23 cellular contexts compared by ENCODE assay signal in the genomic region with DNA sequence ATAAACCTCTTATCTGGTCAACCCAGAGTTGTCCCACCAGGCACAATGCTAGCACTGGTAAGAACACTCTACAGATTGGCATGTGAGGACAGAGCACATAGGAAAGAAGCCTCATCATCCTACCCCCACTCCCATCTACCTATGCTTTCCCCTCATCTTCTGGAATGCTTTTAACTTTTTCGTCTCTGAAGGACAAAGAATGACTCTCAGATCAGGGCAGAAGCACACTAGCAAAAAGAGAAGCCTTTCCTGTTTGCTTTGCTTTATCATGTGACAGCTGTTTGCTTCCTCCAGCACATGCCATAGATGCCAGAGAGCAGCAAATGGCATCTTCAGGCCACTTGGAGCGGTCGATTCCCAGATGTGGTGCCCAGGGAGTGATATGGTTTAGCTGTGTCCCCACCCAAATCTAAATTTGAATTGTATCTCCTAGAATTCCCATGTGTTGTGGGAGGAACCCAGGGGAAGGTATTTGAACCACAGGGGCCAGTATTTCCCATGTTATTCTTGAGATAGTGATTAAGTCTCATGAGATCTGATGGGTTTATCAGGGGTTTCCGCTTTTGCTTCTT.
"Had no signal": no experiment of that assay in that cellular context is flagged by ENCODE, and none has a peak within 500 bp of the region (broad histone marks: within the 10 kb centered on the region; RNA-seq: fewer than 3 reads in every experiment).

No MANE protein-coding gene starts in this region.

- H3K4me3 Mint-ChIP-seq: activated CD4-positive, alpha-beta T cell treated with anti-CD3 and anti-CD28 coated beads, Interleukin-2, amount 10 ng/mL, durations not matched to agents 7 days and 5 days; activated naive CD4-positive, alpha-beta T cell treated with anti-CD3 and anti-CD28 coated beads, Interleukin-2, amount 10 ng/mL, durations not matched to agents 7 days and 5 days; activated naive CD8-positive, alpha-beta T cell treated with anti-CD3 and anti-CD28 coated beads, Interleukin-2, amount 50 U/mL, for 24 hours; brain; naive B cell; neural progenitor cell had no signal

- H3K36me3 Mint-ChIP-seq: activated naive CD4-positive, alpha-beta T cell treated with anti-CD3 and anti-CD28 coated beads, Interleukin-2, amount 10 ng/mL, durations not matched to agents 7 days and 5 days; brain; naive B cell; neural progenitor cell had no signal

- H3K27me3 ChIP-seq: neural progenitor cell, thyroid gland, uterus had no signal

- H2AFZ ChIP-seq: neural progenitor cell had no signal

- H3K27ac Mint-ChIP-seq: activated CD4-positive, alpha-beta T cell treated with anti-CD3 and anti-CD28 coated beads, Interleukin-2, amount 10 ng/mL, durations not matched to agents 7 days and 5 days; activated naive CD4-positive, alpha-beta T cell treated with anti-CD3 and anti-CD28 coated beads, Interleukin-2, amount 10 ng/mL, durations not matched to agents 7 days and 5 days; activated naive CD8-positive, alpha-beta T cell treated with anti-CD3 and anti-CD28 coated beads, Interleukin-2, amount 50 U/mL, for 24 hours; brain; neural progenitor cell; progenitor cell of endocrine pancreas had no signal

- H3K9ac ChIP-seq: neural progenitor cell had no signal

- DNase-seq: activated CD4-positive, alpha-beta T cell treated with anti-CD3 and anti-CD28 coated beads, Interleukin-2, amount 10 ng/mL, durations not matched to agents 7 days and 5 days; activated CD4-positive, CD25-positive, alpha-beta regulatory T cell; activated CD8-positive, alpha-beta memory T cell treated with anti-CD3 and anti-CD28 coated beads, Interleukin-2, amount 50 U/mL, for 48 hours; activated effector memory CD4-positive, alpha-beta T cell treated with Interleukin-2 at 50 U/mL for 16 hours; activated naive CD4-positive, alpha-beta T cell treated with anti-CD3 and anti-CD28 coated beads, Interleukin-2, amount 10 ng/mL, durations not matched to agents 7 days and 5 days; activated naive CD8-positive, alpha-beta T cell treated with anti-CD3 and anti-CD28 coated beads, Interleukin-2, amount 50 U/mL, for 24 hours; activated T-cell treated with anti-CD3 and anti-CD28 coated beads, Interleukin-2, amount 50 U/mL, for 48 hours; anterior cingulate cortex; central memory CD4-positive, alpha-beta T cell; dorsolateral prefrontal cortex; erythroblast; hypothalamus; kidney; naive B cell; spleen; stimulated activated naive CD4-positive, alpha-beta T cell; thyroid gland; uterus had no signal

- H3K27ac ChIP-seq: dorsolateral prefrontal cortex, neural progenitor cell, spleen, thyroid gland, uterus had no signal

- H3K36me3 ChIP-seq: neural progenitor cell, spleen, thyroid gland, uterus had no signal

- ATAC-seq: activated naive CD8-positive, alpha-beta T cell treated with anti-CD3 and anti-CD28 coated beads, Interleukin-2, amount 50 U/mL, for 24 hours; left lobe of liver had no signal

- H3K4me2 ChIP-seq: neural progenitor cell had no signal

- H3K4me3 ChIP-seq: dorsolateral prefrontal cortex, lung, neural progenitor cell, spleen, thyroid gland, uterus had no signal

- H3K9me3 Mint-ChIP-seq: activated CD4-positive, alpha-beta T cell treated with anti-CD3 and anti-CD28 coated beads, Interleukin-2, amount 10 ng/mL, durations not matched to agents 7 days and 5 days; activated naive CD4-positive, alpha-beta T cell treated with anti-CD3 and anti-CD28 coated beads, Interleukin-2, amount 10 ng/mL, durations not matched to agents 7 days and 5 days; activated naive CD8-positive, alpha-beta T cell treated with anti-CD3 and anti-CD28 coated beads, Interleukin-2, amount 50 U/mL, for 24 hours; brain; neural progenitor cell had no signal

- H3K4me1 Mint-ChIP-seq: activated CD4-positive, alpha-beta T cell treated with anti-CD3 and anti-CD28 coated beads, Interleukin-2, amount 10 ng/mL, durations not matched to agents 7 days and 5 days; activated naive CD4-positive, alpha-beta T cell treated with anti-CD3 and anti-CD28 coated beads, Interleukin-2, amount 10 ng/mL, durations not matched to agents 7 days and 5 days; activated naive CD8-positive, alpha-beta T cell treated with anti-CD3 and anti-CD28 coated beads, Interleukin-2, amount 50 U/mL, for 24 hours had no signal

- H3K9me3 ChIP-seq: spleen, thyroid gland, uterus had no signal

- H3K4me1 ChIP-seq: neural progenitor cell, thyroid gland had no signal
